Comparison of ENCODE assay signal across 11 cellular contexts in genomic region chr16:70693231-70693671, GRCh38. TPM values are rescaled to one million over a fixed set of nuclear protein-coding genes. Genes with fewer than 3 reads are reported as not detected.
DNase-seq lines count a peak whose midpoint lies in the region; ATAC-seq and TF ChIP-seq lines count a peak whose summit lies in the region.
"Had no signal": no experiment of that assay in that cellular context is flagged by ENCODE, and none has a peak within 500 bp of the region (broad histone marks: within the 10 kb centered on the region; RNA-seq: fewer than 3 reads in every experiment).

No MANE protein-coding gene starts in this region.

- intact Hi-C loops in Right ventricle myocardium superior (cut with DNase I), result no loop called here
- intact Hi-C loops in prostate gland (cut with DNase I), result no loop called here

- H3K27me3 ChIP-seq in RWPE2 (ENCODE audit: insufficient read depth, poor library complexity, severe bottlenecking) (no peaks in the 10 kb centered on the region), prostate gland (replicated peaks; ENCODE audit: insufficient read depth) (no peaks in the 10 kb centered on the region), Karpas-422 (ENCODE audit: low read length) (no peaks in the 10 kb centered on the region)

- no peaks in the 10 kb centered on the region for H3K9me2 ChIP-seq in Karpas-422 (replicated peaks; ENCODE audit: insufficient read depth, low read length)

- H2AFZ ChIP-seq in Karpas-422 (ENCODE audit: low read length), result no peak overlapping the region

- TF ChIP-seq CTCF in AG10803 (conservative IDR thresholded peaks at IDR 0.05; ENCODE audit: low read length) (no peak), RWPE2 (IDR thresholded peaks at IDR 0.05; ENCODE audit: poor library complexity, severe bottlenecking) (no peak), prostate gland (IDR thresholded peaks at IDR 0.05) (no peak)

- 68% methylated on average over 18 of the region's 18 CpGs for WGBS in prostate gland

- H3K9ac ChIP-seq in Karpas-422 (ENCODE audit: low read length), result no peak overlapping the region

- H4K20me1 ChIP-seq in Karpas-422 (ENCODE audit: insufficient read depth, low read depth, low read length), result no peaks in the 10 kb centered on the region

- H3K27ac ChIP-seq in RWPE2 (ENCODE audit: poor library complexity, severe bottlenecking) (peak overlapping the region; percentile 92), prostate gland (peak overlapping the region; percentile 72 to 92), Karpas-422 (ENCODE audit: low read length) (no peak overlapping the region)
- H3K27ac ChIP-seq: C4-2B had no signal

- no peak overlapping the region for H3K4me2 ChIP-seq in Karpas-422 (ENCODE audit: low read depth, low read length, poor library complexity, severe bottlenecking)

- H3K79me2 ChIP-seq in Karpas-422 (ENCODE audit: low read length), result no peaks in the 10 kb centered on the region

- H3K36me3 ChIP-seq in RWPE2 (ENCODE audit: low read depth) (no peaks in the 10 kb centered on the region), prostate gland (no peaks in the 10 kb centered on the region), Karpas-422 (ENCODE audit: insufficient read depth, low read length) (no peaks in the 10 kb centered on the region)

- no peak overlapping the region for H3K4me3 ChIP-seq in AG10803 (ENCODE audit: low read length)
- no peak overlapping the region for H3K4me3 ChIP-seq in RWPE2 (ENCODE audit: severe bottlenecking)
- H3K4me3 ChIP-seq in prostate gland, result no peak overlapping the region
- no peak overlapping the region for H3K4me3 ChIP-seq in Karpas-422 (ENCODE audit: low read length)

- ATAC-seq in RWPE2 (ENCODE audit: low read depth) (no peak), Right ventricle myocardium superior (ENCODE audit: poor library complexity) (peak; percentile 47), GM19023 (IDR thresholded peaks at IDR 0.05; ENCODE audit: unreplicated experiment) (no peak), HG02588 (IDR thresholded peaks at IDR 0.05; ENCODE audit: unreplicated experiment) (no peak)
- ATAC-seq: activated CD8-positive, alpha-beta T cell treated with anti-CD3 and anti-CD28 coated beads for 36 hours had no signal

- TF ChIP-seq POLR2A in prostate gland (IDR thresholded peaks at IDR 0.05), result no peak

- H3K4me1 ChIP-seq in RWPE2 (ENCODE audit: insufficient read depth, poor library complexity, severe bottlenecking), result peaks cover 58% of the 10 kb centered on the region
- H3K4me1 ChIP-seq in prostate gland (replicated peaks), result peaks cover 27% of the 10 kb centered on the region
- H3K4me1 ChIP-seq in Karpas-422 (ENCODE audit: low read length), result no peaks in the 10 kb centered on the region

- no peaks in the 10 kb centered on the region for H3K9me3 ChIP-seq in RWPE2 (ENCODE audit: severe bottlenecking)
- no peaks in the 10 kb centered on the region for H3K9me3 ChIP-seq in prostate gland
- H3K9me3 ChIP-seq in Karpas-422 (ENCODE audit: low read length), result no peaks in the 10 kb centered on the region

- DNase-seq in AG10803 (ENCODE audit: low read depth), result peak; percentile 56
- no peak for DNase-seq in RWPE2 (ENCODE audit: low spot score)
- DNase-seq in Right ventricle myocardium superior, result peak; percentile 75
- no peak for DNase-seq in prostate gland (ENCODE audit: low spot score)
- no peak for DNase-seq in NCI-H226
- no peak for DNase-seq in Karpas-422
- DNase-seq: activated CD8-positive, alpha-beta T cell treated with anti-CD3 and anti-CD28 coated beads for 36 hours; NCI-H1436 treated with DMSO at 0.1 percent for 48 hours had no signal

RNA-seq across cellular contexts. Expression of gene MTSS2, which starts 7.4 kb away (rescaled TPM):
- total RNA-seq in Right ventricle myocardium superior (74.1 TPM), prostate gland (10 to 100 TPM; 42.4 to 92.4 TPM)
- total RNA-seq in Karpas-422 (2014; rRNA removed; shearing (Covaris generic); ENCODE audit: low replicate concordance), result 0.15 and 0.47 TPM in 2 replicates

RNA-seq across cellular contexts. Expression of gene IL34, which starts 46.9 kb away (rescaled TPM):
- 1.6 TPM for total RNA-seq in Right ventricle myocardium superior
- total RNA-seq in prostate gland, result 10 to 100 TPM in 1 of 2 donors, 1 to 10 TPM in 1; 2.9 to 16.6 TPM
- total RNA-seq in Karpas-422 (2014; rRNA removed; shearing (Covaris generic); ENCODE audit: low replicate concordance), result not detected in 2 replicates
- total RNA-seq: activated CD8-positive, alpha-beta T cell treated with anti-CD3 and anti-CD28 coated beads for 36 hours had no signal

Comparison
In these comparisons a context has a peak if more than half of its experiments do, and no peak if none do; other contexts are left out.
1. DNase-seq: peak in AG10803 (single experiment) and Right ventricle myocardium superior (single experiment); none in RWPE2 (single experiment), prostate gland (single experiment), NCI-H226 (single experiment) and Karpas-422 (single experiment).
2. RNA of gene MTSS2, which starts 7.4 kb away (total RNA-seq): 42.4 to 92.4 TPM in prostate gland and 74.1 TPM in Right ventricle myocardium superior (single experiment); 0.15 to 0.47 TPM in Karpas-422; every median in the first group is over 10 times any median in the second.